Comparison of ENCODE assay signal across 9 cellular contexts in the genomic region with DNA sequence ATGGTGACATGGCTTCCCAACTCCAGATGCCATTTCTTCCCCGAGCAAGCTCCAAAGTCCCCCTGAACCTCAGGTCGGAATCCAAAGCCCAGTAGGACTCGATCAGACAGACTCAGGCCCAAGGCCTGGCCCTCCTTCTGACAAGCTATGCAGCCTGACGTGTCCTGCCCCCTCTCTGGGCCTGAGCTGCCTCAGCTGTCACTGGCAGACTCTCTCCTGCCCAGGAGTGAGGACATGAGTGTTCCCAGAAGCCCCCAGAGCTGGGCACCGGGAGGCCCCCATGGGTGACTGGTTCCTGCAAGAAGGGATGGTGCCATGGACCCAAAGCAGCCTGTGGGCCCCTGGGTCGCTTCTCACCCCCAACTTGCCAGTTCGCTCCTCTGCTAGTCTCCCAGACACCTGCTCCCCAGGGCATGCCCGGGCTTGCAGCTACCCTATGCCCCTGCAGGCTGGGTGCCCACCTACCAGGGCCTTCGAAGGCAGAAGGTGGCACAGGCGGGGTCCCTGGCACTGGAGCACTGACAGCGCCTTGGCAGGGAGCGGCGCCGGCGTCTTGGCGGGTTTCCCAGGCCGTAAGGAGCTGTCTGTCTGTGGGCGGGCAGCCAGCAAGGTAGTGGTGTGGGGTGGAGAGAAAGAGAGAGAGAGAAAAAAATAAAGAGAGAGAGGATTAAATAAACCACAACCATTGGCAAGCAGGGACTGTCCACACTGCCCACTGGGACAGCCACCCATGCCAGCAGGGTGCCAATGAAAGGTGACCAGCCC. TPM values are rescaled to one million over a fixed set of nuclear protein-coding genes. Genes with fewer than 3 reads are reported as not detected.
DNase-seq lines count a peak whose midpoint lies in the region; ATAC-seq and TF ChIP-seq lines count a peak whose summit lies in the region.
"Had no signal": no experiment of that assay in that cellular context is flagged by ENCODE, and none has a peak within 500 bp of the region (broad histone marks: within the 10 kb centered on the region; RNA-seq: fewer than 3 reads in every experiment).

No MANE protein-coding gene starts in this region.

- intact Hi-C loops in esophagus muscularis mucosa (cut with DNase I) (no loop called here), sigmoid colon (cut with DNase I) (no loop called here)

- H3K27ac ChIP-seq in HEK293 (ENCODE audit: extremely low read depth, low read depth, low read length) (peak overlapping the region; percentile 67), esophagus muscularis mucosa (replicated peaks in 1 of 4) (peak overlapping the region; percentile 70 to 78 (median 74)), sigmoid colon (peak overlapping the region; percentile 60 to 81 (median 71))
- H3K27ac ChIP-seq: GM23248 had no signal

- CTCF ChIA-PET in HEK293 (lab: Yijun Ruan, JAX), result interaction anchor here (0.6 to 3.7 kb wide), 5 partner anchors 8 to 96 kb away, joined by 3 to 34 read pairs (median 4); no protein-coding TSS in a partner anchor

- 37% methylated on average over 13 of the region's 18 CpGs for WGBS in esophagus muscularis mucosa
- WGBS in sigmoid colon, 2 donors, result 26 to 67% methylated on average over 18 of the region's 18 CpGs

- DNase-seq in NCI-H446 treated with DMSO at 0.1 percent for 48 hours (lab: John Stamatoyannopoulos, UW), result peak; percentile 95
- no peak for DNase-seq in esophagus muscularis mucosa (ENCODE audit: extremely low spot score)
- DNase-seq in sigmoid colon, result peak; percentile 95
- DNase-seq in GOT3 (lab: John Stamatoyannopoulos, UW), result no peak
- no peak for DNase-seq in middle frontal gyrus (ENCODE audit: extremely low spot score, low spot score)
- DNase-seq: GM23248 had no signal

- H3K36me3 ChIP-seq in HEK293 (ENCODE audit: control insufficient read depth in 2 of 2, insufficient read depth in 1 of 2, low read length in 2 of 2) (no peaks in the 10 kb centered on the region), esophagus muscularis mucosa (no peaks in the 10 kb centered on the region), sigmoid colon (no peaks in the 10 kb centered on the region)

- POLR2A ChIA-PET in HEK293 (lab: Yijun Ruan, JAX), result interaction anchor here (1.2 to 1.4 kb wide), 2 partner anchors 9 to 14 kb away, joined by 3 to 4 read pairs; no protein-coding TSS in a partner anchor

- no peak for TF ChIP-seq EP300 in esophagus muscularis mucosa (IDR thresholded peaks at IDR 0.05)
- no peak for TF ChIP-seq EP300 in sigmoid colon (IDR thresholded peaks at IDR 0.05)

- H3K4me3 ChIP-seq in HEK293 (ENCODE audit: low read depth, low read length) (no peak overlapping the region), esophagus muscularis mucosa (no peak overlapping the region), sigmoid colon (no peak overlapping the region)
- H3K4me3 ChIP-seq: GM23248 had no signal

- no peak for TF ChIP-seq CTCF in HEK293 (tag by site-specific recombination; IDR thresholded peaks at IDR 0.05)
- TF ChIP-seq CTCF in esophagus muscularis mucosa (IDR thresholded peaks at IDR 0.05), result no peak
- TF ChIP-seq CTCF in sigmoid colon (IDR thresholded peaks at IDR 0.05), result no peak

- ATAC-seq in GM21737 (IDR thresholded peaks at IDR 0.05; ENCODE audit: unreplicated experiment), result no peak
- ATAC-seq in HG03045 (IDR thresholded peaks at IDR 0.05; ENCODE audit: unreplicated experiment), result no peak

- H3K9me3 ChIP-seq in HEK293 (ENCODE audit: control insufficient read depth, insufficient read depth, low read depth, low read length) (no peaks in the 10 kb centered on the region), esophagus muscularis mucosa (no peaks in the 10 kb centered on the region), sigmoid colon (no peaks in the 10 kb centered on the region)

- H3K4me1 ChIP-seq in HEK293 (ENCODE audit: control insufficient read depth, insufficient read depth, low read length) (0 out of 2 replicates have a peak, but pooled peaks cover 4% of the 10 kb centered on the region), esophagus muscularis mucosa (peaks cover 56 to 91% (median 75%) of the 10 kb centered on the region in 4 donors), sigmoid colon (peaks cover 0 to 84% (median 78%) of the 10 kb centered on the region in 4 donors)

- H3K27me3 ChIP-seq in esophagus muscularis mucosa (no peaks in the 10 kb centered on the region), sigmoid colon (no peaks in the 10 kb centered on the region)

- TF ChIP-seq POLR2A in esophagus muscularis mucosa (IDR thresholded peaks at IDR 0.05; ENCODE audit: low read depth) (no peak), sigmoid colon (IDR thresholded peaks at IDR 0.05) (no peak)

TF ChIP-seq in HEK293, 187 proteins besides CTCF, POLR2A, EP300 and RAD21 (continues in another document):
- TF ChIP-seq, protein P1, sequence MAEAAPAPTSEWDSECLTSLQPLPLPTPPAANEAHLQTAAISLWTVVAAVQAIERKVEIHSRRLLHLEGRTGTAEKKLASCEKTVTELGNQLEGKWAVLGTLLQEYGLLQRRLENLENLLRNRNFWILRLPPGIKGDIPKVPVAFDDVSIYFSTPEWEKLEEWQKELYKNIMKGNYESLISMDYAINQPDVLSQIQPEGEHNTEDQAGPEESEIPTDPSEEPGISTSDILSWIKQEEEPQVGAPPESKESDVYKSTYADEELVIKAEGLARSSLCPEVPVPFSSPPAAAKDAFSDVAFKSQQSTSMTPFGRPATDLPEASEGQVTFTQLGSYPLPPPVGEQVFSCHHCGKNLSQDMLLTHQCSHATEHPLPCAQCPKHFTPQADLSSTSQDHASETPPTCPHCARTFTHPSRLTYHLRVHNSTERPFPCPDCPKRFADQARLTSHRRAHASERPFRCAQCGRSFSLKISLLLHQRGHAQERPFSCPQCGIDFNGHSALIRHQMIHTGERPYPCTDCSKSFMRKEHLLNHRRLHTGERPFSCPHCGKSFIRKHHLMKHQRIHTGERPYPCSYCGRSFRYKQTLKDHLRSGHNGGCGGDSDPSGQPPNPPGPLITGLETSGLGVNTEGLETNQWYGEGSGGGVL (tag by site-specific recombination; IDR thresholded peaks at IDR 0.05), result 0 out of 2 replicates have a peak, but pooled peaks have one; percentile 10
- TF ChIP-seq ZNF391 (tag by site-specific recombination; IDR thresholded peaks at IDR 0.05; ENCODE audit: borderline replicate concordance, low read depth), result no peak
- no peak for TF ChIP-seq KLF10 (tag by site-specific recombination; IDR thresholded peaks at IDR 0.05)
- TF ChIP-seq ZNF510 (tag by site-specific recombination; IDR thresholded peaks at IDR 0.05; ENCODE audit: insufficient replicate concordance), result no peak
- peak; percentile 82 for TF ChIP-seq ZBTB48 (tag by site-specific recombination; IDR thresholded peaks at IDR 0.05)
- no peak for TF ChIP-seq BCL11B (tag by site-specific recombination; IDR thresholded peaks at IDR 0.05; ENCODE audit: low read depth)
- no peak for TF ChIP-seq SALL2 (tag by site-specific recombination; IDR thresholded peaks at IDR 0.05; ENCODE audit: borderline replicate concordance)
- TF ChIP-seq ZNF292 (tag by site-specific recombination; IDR thresholded peaks at IDR 0.05; ENCODE audit: borderline replicate concordance, low read depth), result no peak
- no peak for TF ChIP-seq ZNF560 (tag by site-specific recombination; IDR thresholded peaks at IDR 0.05; ENCODE audit: borderline replicate concordance)
- TF ChIP-seq MYNN (tag by site-specific recombination; IDR thresholded peaks at IDR 0.05; ENCODE audit: borderline replicate concordance), result no peak
- TF ChIP-seq ZNF654 (tag by site-specific recombination; IDR thresholded peaks at IDR 0.05; ENCODE audit: low read depth), result no peak
- TF ChIP-seq IKZF3 (tag by site-specific recombination; IDR thresholded peaks at IDR 0.05), result no peak
- TF ChIP-seq, protein P2, sequence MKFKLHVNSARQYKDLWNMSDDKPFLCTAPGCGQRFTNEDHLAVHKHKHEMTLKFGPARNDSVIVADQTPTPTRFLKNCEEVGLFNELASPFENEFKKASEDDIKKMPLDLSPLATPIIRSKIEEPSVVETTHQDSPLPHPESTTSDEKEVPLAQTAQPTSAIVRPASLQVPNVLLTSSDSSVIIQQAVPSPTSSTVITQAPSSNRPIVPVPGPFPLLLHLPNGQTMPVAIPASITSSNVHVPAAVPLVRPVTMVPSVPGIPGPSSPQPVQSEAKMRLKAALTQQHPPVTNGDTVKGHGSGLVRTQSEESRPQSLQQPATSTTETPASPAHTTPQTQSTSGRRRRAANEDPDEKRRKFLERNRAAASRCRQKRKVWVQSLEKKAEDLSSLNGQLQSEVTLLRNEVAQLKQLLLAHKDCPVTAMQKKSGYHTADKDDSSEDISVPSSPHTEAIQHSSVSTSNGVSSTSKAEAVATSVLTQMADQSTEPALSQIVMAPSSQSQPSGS (tag by site-specific recombination; IDR thresholded peaks at IDR 0.05; ENCODE audit: low read depth), result no peak
- no peak for TF ChIP-seq ZNF600 (tag by site-specific recombination; IDR thresholded peaks at IDR 0.05)
- no peak for TF ChIP-seq SP7 (tag by site-specific recombination; IDR thresholded peaks at IDR 0.05)
- TF ChIP-seq ZNF768 (tag by site-specific recombination; IDR thresholded peaks at IDR 0.05), result no peak
- TF ChIP-seq, protein P3, sequence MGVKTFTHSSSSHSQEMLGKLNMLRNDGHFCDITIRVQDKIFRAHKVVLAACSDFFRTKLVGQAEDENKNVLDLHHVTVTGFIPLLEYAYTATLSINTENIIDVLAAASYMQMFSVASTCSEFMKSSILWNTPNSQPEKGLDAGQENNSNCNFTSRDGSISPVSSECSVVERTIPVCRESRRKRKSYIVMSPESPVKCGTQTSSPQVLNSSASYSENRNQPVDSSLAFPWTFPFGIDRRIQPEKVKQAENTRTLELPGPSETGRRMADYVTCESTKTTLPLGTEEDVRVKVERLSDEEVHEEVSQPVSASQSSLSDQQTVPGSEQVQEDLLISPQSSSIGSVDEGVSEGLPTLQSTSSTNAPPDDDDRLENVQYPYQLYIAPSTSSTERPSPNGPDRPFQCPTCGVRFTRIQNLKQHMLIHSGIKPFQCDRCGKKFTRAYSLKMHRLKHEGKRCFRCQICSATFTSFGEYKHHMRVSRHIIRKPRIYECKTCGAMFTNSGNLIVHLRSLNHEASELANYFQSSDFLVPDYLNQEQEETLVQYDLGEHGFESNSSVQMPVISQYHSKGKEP (tag by site-specific recombination; IDR thresholded peaks at IDR 0.05), result no peak

RNA-seq across cellular contexts. Expression of a gene that starts 2.3 kb away (rescaled TPM):
- total RNA-seq in esophagus muscularis mucosa, result 1 to 10 TPM in 1 of 4 donors, under 1 TPM in 1, not detected in 2; 0.40 to 1.2 TPM
- total RNA-seq in sigmoid colon, result 1 to 10 TPM in 1 of 4 donors, not detected in 3; 2.2 TPM
- polyA plus RNA-seq in sigmoid colon, result 1 to 10 TPM in 1 of 3 donors, under 1 TPM in 2; 0.57 to 4.8 (median 0.92) TPM
- total RNA-seq: GM23248 had no signal
- polyA plus RNA-seq: GM23248 had no signal

Comparison
In these comparisons a context has a peak if more than half of its experiments do, and no peak if none do; other contexts are left out.
1. DNase-seq: peak in NCI-H446 treated with DMSO at 0.1 percent for 48 hours (single experiment) and sigmoid colon (single experiment); none in esophagus muscularis mucosa (single experiment), GOT3 (single experiment) and middle frontal gyrus (single experiment).
2. Peak in every context shown above with its lines, with median percentiles within 50 percentile points of each other: H3K27ac ChIP-seq.